ENCODE assay signal across 12 cellular contexts in genomic region chr13:77737583-77738200, GRCh38. TPM values are rescaled to one million over a fixed set of nuclear protein-coding genes. Genes with fewer than 3 reads are reported as not detected.
DNase-seq lines count a peak whose midpoint lies in the region; ATAC-seq and TF ChIP-seq lines count a peak whose summit lies in the region.
"Had no signal": no experiment of that assay in that cellular context is flagged by ENCODE, and none has a peak within 500 bp of the region (broad histone marks: within the 10 kb centered on the region; RNA-seq: fewer than 3 reads in every experiment).

No MANE protein-coding gene starts in this region.

- H3K27me3 Mint-ChIP-seq in CD14-positive monocyte (ENCODE audit: low read depth in 3 of 3) (no peaks in the 10 kb centered on the region), natural killer cell (ENCODE audit: low read depth in 2 of 2) (no peaks in the 10 kb centered on the region)

- no peak overlapping the region for H3K4me3 Mint-ChIP-seq in CD14-positive monocyte
- no peak overlapping the region for H3K4me3 Mint-ChIP-seq in natural killer cell

- H3K27ac Mint-ChIP-seq in CD14-positive monocyte (no peak overlapping the region), natural killer cell (no peak overlapping the region)

- H3K9me3 Mint-ChIP-seq in CD14-positive monocyte (no peaks in the 10 kb centered on the region), natural killer cell (no peaks in the 10 kb centered on the region)

- peak; percentile 62 for ATAC-seq in GM18867 (IDR thresholded peaks at IDR 0.05; ENCODE audit: unreplicated experiment)
- peak; percentile 86 for ATAC-seq in GM19463 (IDR thresholded peaks at IDR 0.05; ENCODE audit: unreplicated experiment)
- peak; percentile 76 for ATAC-seq in HG02943 (IDR thresholded peaks at IDR 0.05; ENCODE audit: low read depth, unreplicated experiment)
- no peak for ATAC-seq in left lobe of liver
- no peak for ATAC-seq in natural killer cell

- DNase-seq in NCI-H524 (lab: John Stamatoyannopoulos, UW), result peak; percentile 16 to 26
- no peak for DNase-seq in left lobe of liver (ENCODE audit: low spot score)
- DNase-seq in CD14-positive monocyte (ENCODE audit: low spot score), result no peak
- no peak for DNase-seq in natural killer cell
- DNase-seq in T-helper 9 cell, result no peak
- DNase-seq: COR-L47, NCI-H345, SHP77 had no signal

- H3K4me1 Mint-ChIP-seq in CD14-positive monocyte (no peaks in the 10 kb centered on the region), natural killer cell (peaks cover 6 to 10% of the 10 kb centered on the region in 2 donors)

- no peak for TF ChIP-seq CTCF in CD14-positive monocyte (IDR thresholded peaks at IDR 0.05)
- TF ChIP-seq CTCF in natural killer cell (IDR thresholded peaks at IDR 0.05), result no peak

- intact Hi-C loops in CD14-positive monocyte (cut with micrococcal nuclease), result no loop called here
- intact Hi-C loops in natural killer cell (cut with micrococcal nuclease), result no loop called here

- H3K36me3 Mint-ChIP-seq in CD14-positive monocyte (no peaks in the 10 kb centered on the region), natural killer cell (no peaks in the 10 kb centered on the region)

RNA-seq across cellular contexts. Expression of gene SLAIN1, which starts 40.2 kb away (rescaled TPM):
- total RNA-seq in left lobe of liver (3.1 TPM), natural killer cell (10 to 100 TPM; 14.9 to 29.0 (median 25.7) TPM)
- polyA plus RNA-seq in CD14-positive monocyte, result under 1 TPM; 0.43 to 0.75 TPM
- total RNA-seq: osteoblast had no signal

Comparison
In these comparisons a context has a peak if more than half of its experiments do, and no peak if none do; other contexts are left out.
1. ATAC-seq: peak in GM18867 (single experiment), GM19463 (single experiment) and HG02943 (single experiment); none in left lobe of liver (single experiment) and natural killer cell (0 of 3).
2. DNase-seq: peak in NCI-H524 (2 of 2); none in left lobe of liver (single experiment), CD14-positive monocyte (single experiment), natural killer cell (single experiment) and T-helper 9 cell (single experiment).